In the genomic region with DNA sequence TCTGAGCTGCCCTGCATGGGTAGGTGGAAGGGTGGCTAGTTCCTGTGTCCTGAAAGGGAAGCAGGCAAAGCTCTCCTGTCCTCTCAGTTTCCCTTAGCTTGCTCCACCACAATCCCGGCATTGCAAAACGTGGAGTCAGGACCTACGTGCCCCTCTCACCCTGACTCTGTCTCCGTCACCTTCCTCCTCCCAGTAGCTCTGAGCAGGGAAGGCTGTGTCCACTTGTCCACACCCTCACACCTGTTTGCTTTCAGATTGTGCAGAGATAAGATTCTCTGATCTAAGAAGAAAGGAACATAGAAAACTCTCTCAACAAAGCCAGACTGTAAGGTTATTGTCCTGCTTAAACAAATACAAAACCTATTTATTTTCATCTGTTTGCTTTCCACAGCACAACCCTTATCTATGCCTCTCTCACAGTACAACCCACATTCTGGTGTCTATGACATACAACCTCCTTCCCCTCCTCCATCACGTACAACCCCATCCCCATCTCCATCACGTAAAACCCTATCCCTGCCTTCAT, we compare ENCODE assay signal across 1 cellular context.
TF ChIP-seq lines count a peak whose summit lies in the region.

No MANE protein-coding gene starts in this region.

TF ChIP-seq in HepG2, 621 proteins besides CTCF, POLR2A, EP300 and RAD21 (continued from another document):
- TF ChIP-seq, protein P1, sequence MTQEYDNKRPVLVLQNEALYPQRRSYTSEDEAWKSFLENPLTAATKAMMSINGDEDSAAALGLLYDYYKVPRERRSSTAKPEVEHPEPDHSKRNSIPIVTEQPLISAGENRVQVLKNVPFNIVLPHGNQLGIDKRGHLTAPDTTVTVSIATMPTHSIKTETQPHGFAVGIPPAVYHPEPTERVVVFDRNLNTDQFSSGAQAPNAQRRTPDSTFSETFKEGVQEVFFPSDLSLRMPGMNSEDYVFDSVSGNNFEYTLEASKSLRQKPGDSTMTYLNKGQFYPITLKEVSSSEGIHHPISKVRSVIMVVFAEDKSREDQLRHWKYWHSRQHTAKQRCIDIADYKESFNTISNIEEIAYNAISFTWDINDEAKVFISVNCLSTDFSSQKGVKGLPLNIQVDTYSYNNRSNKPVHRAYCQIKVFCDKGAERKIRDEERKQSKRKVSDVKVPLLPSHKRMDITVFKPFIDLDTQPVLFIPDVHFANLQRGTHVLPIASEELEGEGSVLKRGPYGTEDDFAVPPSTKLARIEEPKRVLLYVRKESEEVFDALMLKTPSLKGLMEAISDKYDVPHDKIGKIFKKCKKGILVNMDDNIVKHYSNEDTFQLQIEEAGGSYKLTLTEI (CRISPR knock-in tag; conservative IDR thresholded peaks at IDR 0.05): no peak
- no peak for TF ChIP-seq HOXA7 (CRISPR knock-in tag; IDR thresholded peaks at IDR 0.05)
- no peak for TF ChIP-seq HOXA9 (CRISPR knock-in tag; IDR thresholded peaks at IDR 0.05; ENCODE audit: borderline replicate concordance)
- no peak; the same call in 1 of the 2 replicates for TF ChIP-seq SMYD3 (CRISPR knock-in tag; IDR thresholded peaks at IDR 0.05)
- TF ChIP-seq NR2F1 (CRISPR knock-in tag; IDR thresholded peaks at IDR 0.05): peak; percentile 67 to 79; a peak in 3 of 4 replicates
- TF ChIP-seq ZNF589 (CRISPR knock-in tag; conservative IDR thresholded peaks at IDR 0.05): peak; percentile 72; the same call in 1 of the 2 replicates
- TF ChIP-seq ZZZ3 (CRISPR knock-in tag; IDR thresholded peaks at IDR 0.05; ENCODE audit: borderline replicate concordance): no peak
- TF ChIP-seq, protein P2, sequence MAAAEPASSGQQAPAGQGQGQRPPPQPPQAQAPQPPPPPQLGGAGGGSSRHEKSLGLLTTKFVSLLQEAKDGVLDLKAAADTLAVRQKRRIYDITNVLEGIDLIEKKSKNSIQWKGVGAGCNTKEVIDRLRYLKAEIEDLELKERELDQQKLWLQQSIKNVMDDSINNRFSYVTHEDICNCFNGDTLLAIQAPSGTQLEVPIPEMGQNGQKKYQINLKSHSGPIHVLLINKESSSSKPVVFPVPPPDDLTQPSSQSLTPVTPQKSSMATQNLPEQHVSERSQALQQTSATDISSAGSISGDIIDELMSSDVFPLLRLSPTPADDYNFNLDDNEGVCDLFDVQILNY (CRISPR knock-in tag; conservative IDR thresholded peaks at IDR 0.05): no peak
- peak; percentile 94 for TF ChIP-seq NCOA2 (CRISPR knock-in tag; IDR thresholded peaks at IDR 0.05)
- TF ChIP-seq ZNF263 (CRISPR knock-in tag; IDR thresholded peaks at IDR 0.05): peak; percentile 77
- TF ChIP-seq HOXA5 (CRISPR knock-in tag; IDR thresholded peaks at IDR 0.05): 0 out of 2 replicates have a peak, but pooled peaks have one; percentile 57
- peak; percentile 84; the same call in 1 of the 2 replicates for TF ChIP-seq ZSCAN9 (CRISPR knock-in tag; IDR thresholded peaks at IDR 0.05; ENCODE audit: borderline replicate concordance)
- TF ChIP-seq ZNF570 (CRISPR knock-in tag; IDR thresholded peaks at IDR 0.05; ENCODE audit: borderline replicate concordance): no peak
- peak; percentile 81; the same call in 1 of the 2 replicates for TF ChIP-seq ZNF460 (CRISPR knock-in tag; IDR thresholded peaks at IDR 0.05; ENCODE audit: borderline replicate concordance)
- no peak for TF ChIP-seq HES4 (CRISPR knock-in tag; IDR thresholded peaks at IDR 0.05; ENCODE audit: borderline replicate concordance)
- TF ChIP-seq MIER3 (CRISPR knock-in tag; IDR thresholded peaks at IDR 0.05; ENCODE audit: borderline replicate concordance): peak; percentile 80; the same call in 1 of the 2 replicates
- TF ChIP-seq NONO (IDR thresholded peaks at IDR 0.05): no peak
- TF ChIP-seq NONO (CRISPR knock-in tag; conservative IDR thresholded peaks at IDR 0.05): peak; percentile 82; the same call in 1 of the 2 replicates
- TF ChIP-seq HDAC6 (IDR thresholded peaks at IDR 0.05; ENCODE audit: low read depth, low read length): no peak
- TF ChIP-seq MYNN (CRISPR knock-in tag; IDR thresholded peaks at IDR 0.05; ENCODE audit: low read depth): no peak
- TF ChIP-seq ZNF7 (CRISPR knock-in tag; IDR thresholded peaks at IDR 0.05): no peak
- TF ChIP-seq TCF12 (IDR thresholded peaks at IDR 0.05): no peak
- TF ChIP-seq TCF12 (CRISPR knock-in tag; IDR thresholded peaks at IDR 0.05): peak; percentile 92
- TF ChIP-seq, protein P3, sequence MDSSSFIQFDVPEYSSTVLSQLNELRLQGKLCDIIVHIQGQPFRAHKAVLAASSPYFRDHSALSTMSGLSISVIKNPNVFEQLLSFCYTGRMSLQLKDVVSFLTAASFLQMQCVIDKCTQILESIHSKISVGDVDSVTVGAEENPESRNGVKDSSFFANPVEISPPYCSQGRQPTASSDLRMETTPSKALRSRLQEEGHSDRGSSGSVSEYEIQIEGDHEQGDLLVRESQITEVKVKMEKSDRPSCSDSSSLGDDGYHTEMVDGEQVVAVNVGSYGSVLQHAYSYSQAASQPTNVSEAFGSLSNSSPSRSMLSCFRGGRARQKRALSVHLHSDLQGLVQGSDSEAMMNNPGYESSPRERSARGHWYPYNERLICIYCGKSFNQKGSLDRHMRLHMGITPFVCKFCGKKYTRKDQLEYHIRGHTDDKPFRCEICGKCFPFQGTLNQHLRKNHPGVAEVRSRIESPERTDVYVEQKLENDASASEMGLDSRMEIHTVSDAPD (CRISPR knock-in tag; IDR thresholded peaks at IDR 0.05): peak; percentile 75; the same call in 1 of the 2 replicates
- no peak for TF ChIP-seq FOSL1 (CRISPR knock-in tag; IDR thresholded peaks at IDR 0.05; ENCODE audit: borderline replicate concordance)
- no peak for TF ChIP-seq NFE2 (CRISPR knock-in tag; IDR thresholded peaks at IDR 0.05)
- TF ChIP-seq ISL2 (CRISPR knock-in tag; IDR thresholded peaks at IDR 0.05): peak; percentile 97
- TF ChIP-seq ZNF274 (CRISPR knock-in tag; IDR thresholded peaks at IDR 0.05): no peak
- TF ChIP-seq ZNF572 (CRISPR knock-in tag; IDR thresholded peaks at IDR 0.05): no peak
- TF ChIP-seq, protein P4, sequence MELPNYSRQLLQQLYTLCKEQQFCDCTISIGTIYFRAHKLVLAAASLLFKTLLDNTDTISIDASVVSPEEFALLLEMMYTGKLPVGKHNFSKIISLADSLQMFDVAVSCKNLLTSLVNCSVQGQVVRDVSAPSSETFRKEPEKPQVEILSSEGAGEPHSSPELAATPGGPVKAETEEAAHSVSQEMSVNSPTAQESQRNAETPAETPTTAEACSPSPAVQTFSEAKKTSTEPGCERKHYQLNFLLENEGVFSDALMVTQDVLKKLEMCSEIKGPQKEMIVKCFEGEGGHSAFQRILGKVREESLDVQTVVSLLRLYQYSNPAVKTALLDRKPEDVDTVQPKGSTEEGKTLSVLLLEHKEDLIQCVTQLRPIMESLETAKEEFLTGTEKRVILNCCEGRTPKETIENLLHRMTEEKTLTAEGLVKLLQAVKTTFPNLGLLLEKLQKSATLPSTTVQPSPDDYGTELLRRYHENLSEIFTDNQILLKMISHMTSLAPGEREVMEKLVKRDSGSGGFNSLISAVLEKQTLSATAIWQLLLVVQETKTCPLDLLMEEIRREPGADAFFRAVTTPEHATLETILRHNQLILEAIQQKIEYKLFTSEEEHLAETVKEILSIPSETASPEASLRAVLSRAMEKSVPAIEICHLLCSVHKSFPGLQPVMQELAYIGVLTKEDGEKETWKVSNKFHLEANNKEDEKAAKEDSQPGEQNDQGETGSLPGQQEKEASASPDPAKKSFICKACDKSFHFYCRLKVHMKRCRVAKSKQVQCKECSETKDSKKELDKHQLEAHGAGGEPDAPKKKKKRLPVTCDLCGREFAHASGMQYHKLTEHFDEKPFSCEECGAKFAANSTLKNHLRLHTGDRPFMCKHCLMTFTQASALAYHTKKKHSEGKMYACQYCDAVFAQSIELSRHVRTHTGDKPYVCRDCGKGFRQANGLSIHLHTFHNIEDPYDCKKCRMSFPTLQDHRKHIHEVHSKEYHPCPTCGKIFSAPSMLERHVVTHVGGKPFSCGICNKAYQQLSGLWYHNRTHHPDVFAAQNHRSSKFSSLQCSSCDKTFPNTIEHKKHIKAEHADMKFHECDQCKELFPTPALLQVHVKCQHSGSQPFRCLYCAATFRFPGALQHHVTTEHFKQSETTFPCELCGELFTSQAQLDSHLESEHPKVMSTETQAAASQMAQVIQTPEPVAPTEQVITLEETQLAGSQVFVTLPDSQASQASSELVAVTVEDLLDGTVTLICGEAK (IDR thresholded peaks at IDR 0.05): no peak
- TF ChIP-seq, protein P4 (CRISPR knock-in tag; IDR thresholded peaks at IDR 0.05): peak; percentile 81; the same call in 1 of the 2 replicates
- TF ChIP-seq, protein P5, sequence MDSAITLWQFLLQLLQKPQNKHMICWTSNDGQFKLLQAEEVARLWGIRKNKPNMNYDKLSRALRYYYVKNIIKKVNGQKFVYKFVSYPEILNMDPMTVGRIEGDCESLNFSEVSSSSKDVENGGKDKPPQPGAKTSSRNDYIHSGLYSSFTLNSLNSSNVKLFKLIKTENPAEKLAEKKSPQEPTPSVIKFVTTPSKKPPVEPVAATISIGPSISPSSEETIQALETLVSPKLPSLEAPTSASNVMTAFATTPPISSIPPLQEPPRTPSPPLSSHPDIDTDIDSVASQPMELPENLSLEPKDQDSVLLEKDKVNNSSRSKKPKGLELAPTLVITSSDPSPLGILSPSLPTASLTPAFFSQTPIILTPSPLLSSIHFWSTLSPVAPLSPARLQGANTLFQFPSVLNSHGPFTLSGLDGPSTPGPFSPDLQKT (CRISPR knock-in tag; IDR thresholded peaks at IDR 0.05; ENCODE audit: borderline replicate concordance): no peak
- TF ChIP-seq, protein P6, sequence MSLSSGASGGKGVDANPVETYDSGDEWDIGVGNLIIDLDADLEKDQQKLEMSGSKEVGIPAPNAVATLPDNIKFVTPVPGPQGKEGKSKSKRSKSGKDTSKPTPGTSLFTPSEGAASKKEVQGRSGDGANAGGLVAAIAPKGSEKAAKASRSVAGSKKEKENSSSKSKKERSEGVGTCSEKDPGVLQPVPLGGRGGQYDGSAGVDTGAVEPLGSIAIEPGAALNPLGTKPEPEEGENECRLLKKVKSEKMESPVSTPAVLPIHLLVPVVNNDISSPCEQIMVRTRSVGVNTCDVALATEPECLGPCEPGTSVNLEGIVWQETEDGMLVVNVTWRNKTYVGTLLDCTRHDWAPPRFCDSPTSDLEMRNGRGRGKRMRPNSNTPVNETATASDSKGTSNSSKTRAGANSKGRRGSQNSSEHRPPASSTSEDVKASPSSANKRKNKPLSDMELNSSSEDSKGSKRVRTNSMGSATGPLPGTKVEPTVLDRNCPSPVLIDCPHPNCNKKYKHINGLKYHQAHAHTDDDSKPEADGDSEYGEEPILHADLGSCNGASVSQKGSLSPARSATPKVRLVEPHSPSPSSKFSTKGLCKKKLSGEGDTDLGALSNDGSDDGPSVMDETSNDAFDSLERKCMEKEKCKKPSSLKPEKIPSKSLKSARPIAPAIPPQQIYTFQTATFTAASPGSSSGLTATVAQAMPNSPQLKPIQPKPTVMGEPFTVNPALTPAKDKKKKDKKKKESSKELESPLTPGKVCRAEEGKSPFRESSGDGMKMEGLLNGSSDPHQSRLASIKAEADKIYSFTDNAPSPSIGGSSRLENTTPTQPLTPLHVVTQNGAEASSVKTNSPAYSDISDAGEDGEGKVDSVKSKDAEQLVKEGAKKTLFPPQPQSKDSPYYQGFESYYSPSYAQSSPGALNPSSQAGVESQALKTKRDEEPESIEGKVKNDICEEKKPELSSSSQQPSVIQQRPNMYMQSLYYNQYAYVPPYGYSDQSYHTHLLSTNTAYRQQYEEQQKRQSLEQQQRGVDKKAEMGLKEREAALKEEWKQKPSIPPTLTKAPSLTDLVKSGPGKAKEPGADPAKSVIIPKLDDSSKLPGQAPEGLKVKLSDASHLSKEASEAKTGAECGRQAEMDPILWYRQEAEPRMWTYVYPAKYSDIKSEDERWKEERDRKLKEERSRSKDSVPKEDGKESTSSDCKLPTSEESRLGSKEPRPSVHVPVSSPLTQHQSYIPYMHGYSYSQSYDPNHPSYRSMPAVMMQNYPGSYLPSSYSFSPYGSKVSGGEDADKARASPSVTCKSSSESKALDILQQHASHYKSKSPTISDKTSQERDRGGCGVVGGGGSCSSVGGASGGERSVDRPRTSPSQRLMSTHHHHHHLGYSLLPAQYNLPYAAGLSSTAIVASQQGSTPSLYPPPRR (CRISPR knock-in tag; IDR thresholded peaks at IDR 0.05; ENCODE audit: borderline replicate concordance): peak; percentile 99
